In genomic region chr19:17402982-17403855, GRCh38 we compare ENCODE assay signal across 8 cellular contexts. TPM values are rescaled to one million over a fixed set of nuclear protein-coding genes. Genes with fewer than 3 reads are reported as not detected.
DNase-seq lines count a peak whose midpoint lies in the region; ATAC-seq and TF ChIP-seq lines count a peak whose summit lies in the region.

No MANE protein-coding gene starts in this region.

- H3K9me3 Mint-ChIP-seq in activated CD8-positive, alpha-beta T cell treated with anti-CD3 and anti-CD28 coated beads for 36 hours = no peaks in the 10 kb centered on the region

- H3K27me3 Mint-ChIP-seq in activated CD8-positive, alpha-beta T cell treated with anti-CD3 and anti-CD28 coated beads for 36 hours = no peaks in the 10 kb centered on the region

- no peaks in the 10 kb centered on the region for H3K27me3 ChIP-seq in WERI-Rb-1 (ENCODE audit: insufficient read depth, low read depth, severe bottlenecking)

- H3K27ac ChIP-seq in WERI-Rb-1 = no peak overlapping the region

- H3K9me3 ChIP-seq in WERI-Rb-1 (ENCODE audit: severe bottlenecking) = no peaks in the 10 kb centered on the region

- no peak overlapping the region for H3K4me3 ChIP-seq in WERI-Rb-1 (ENCODE audit: low read depth, low read length)

- intact Hi-C loops in left cardiac atrium (cut with DNase I) = no loop called here
- intact Hi-C loops in Right ventricle myocardium inferior (cut with DNase I) = no loop called here
- intact Hi-C loops in activated CD8-positive, alpha-beta T cell treated with anti-CD3 and anti-CD28 coated beads for 36 hours (cut with micrococcal nuclease) = loop anchor here (10.0 kb wide), 1 partner anchor 52 kb away; no protein-coding TSS in a partner anchor
- intact Hi-C loops in left ventricle myocardium superior (cut with micrococcal nuclease) = no loop called here

- CTCF ChIA-PET in activated CD8-positive, alpha-beta T cell treated with anti-CD3 and anti-CD28 coated beads for 36 hours (lab: Charles Lee) = interaction anchor here (0.6 to 1.4 kb wide), 5 partner anchors 10 to 92 kb away, joined by 3 to 4 read pairs (median 3); partner anchors contain the start of gene MVB12A

- POLR2A ChIA-PET in activated CD8-positive, alpha-beta T cell treated with anti-CD3 and anti-CD28 coated beads for 36 hours (lab: Charles Lee) = interaction anchor here (0.9 to 1.2 kb wide), 2 partner anchors 10 to 16 kb away, joined by 3 read pairs; partner anchors contain the start of genes CCDC194 and MVB12A

- TF ChIP-seq CTCF in activated CD8-positive, alpha-beta T cell treated with anti-CD3 and anti-CD28 coated beads for 36 hours (IDR thresholded peaks at IDR 0.05) = no peak
- TF ChIP-seq CTCF in WERI-Rb-1 (IDR thresholded peaks at IDR 0.05; ENCODE audit: low read depth, low read length) = no peak

- H3K4me1 Mint-ChIP-seq in activated CD8-positive, alpha-beta T cell treated with anti-CD3 and anti-CD28 coated beads for 36 hours (ENCODE audit: low read depth) = peaks cover 29% of the 10 kb centered on the region

- ATAC-seq in left cardiac atrium (peak; percentile 17 to 35), Right ventricle myocardium inferior (no peak), left ventricle myocardium superior (peak; percentile 6), HG02623 (IDR thresholded peaks at IDR 0.05; ENCODE audit: unreplicated experiment) (no peak), HG03342 (IDR thresholded peaks at IDR 0.05; ENCODE audit: unreplicated experiment) (no peak)
- ATAC-seq in activated CD8-positive, alpha-beta T cell treated with anti-CD3 and anti-CD28 coated beads for 36 hours = peak; percentile 64

- H3K4me3 Mint-ChIP-seq in activated CD8-positive, alpha-beta T cell treated with anti-CD3 and anti-CD28 coated beads for 36 hours = peak overlapping the region; percentile 95

- H3K27ac Mint-ChIP-seq in activated CD8-positive, alpha-beta T cell treated with anti-CD3 and anti-CD28 coated beads for 36 hours = peak overlapping the region; percentile 97

- H3K36me3 ChIP-seq in WERI-Rb-1 = no peaks in the 10 kb centered on the region

- H3K36me3 Mint-ChIP-seq in activated CD8-positive, alpha-beta T cell treated with anti-CD3 and anti-CD28 coated beads for 36 hours (ENCODE audit: low read depth) = peaks cover 38% of the 10 kb centered on the region

- DNase-seq in left cardiac atrium (peak; percentile 38), Right ventricle myocardium inferior (ENCODE audit: missing footprints) (no peak), left ventricle myocardium superior (no peak), WERI-Rb-1 (no peak)
- peak; percentile 61 for DNase-seq in activated CD8-positive, alpha-beta T cell treated with anti-CD3 and anti-CD28 coated beads for 36 hours
- peak; percentile 37 for DNase-seq in stimulated activated CD8-positive, alpha-beta memory T cell treated with anti-CD3 and anti-CD28 coated beads, Interleukin-15, amount 100 ng/mL, for 24 hours (ENCODE audit: low read depth)

RNA-seq across cellular contexts. Expression of gene BST2, which starts 2.2 kb away (rescaled TPM):
- total RNA-seq in left cardiac atrium = 10 to 100 TPM; 56.9 to 72.6 TPM
- total RNA-seq in Right ventricle myocardium inferior = 54.5 TPM
- total RNA-seq in activated CD8-positive, alpha-beta T cell treated with anti-CD3 and anti-CD28 coated beads for 36 hours = 10 to 100 TPM; 89.7 to 98.4 TPM
- total RNA-seq in left ventricle myocardium superior = 49.7 TPM

RNA-seq across cellular contexts. Expression of gene CCDC194, which starts 9.2 kb away (rescaled TPM):
- not detected for total RNA-seq in left cardiac atrium
- not detected for total RNA-seq in Right ventricle myocardium inferior
- 1 to 10 TPM in 1 of 2 experiments, under 1 TPM in 1; 0.78 to 1.3 TPM for total RNA-seq in activated CD8-positive, alpha-beta T cell treated with anti-CD3 and anti-CD28 coated beads for 36 hours
- not detected for total RNA-seq in left ventricle myocardium superior

RNA-seq across cellular contexts. Expression of gene MVB12A, which starts 16.6 kb away (rescaled TPM):
- 10 to 100 TPM; 22.6 to 24.8 TPM for total RNA-seq in left cardiac atrium
- 19.9 TPM for total RNA-seq in Right ventricle myocardium inferior
- total RNA-seq in activated CD8-positive, alpha-beta T cell treated with anti-CD3 and anti-CD28 coated beads for 36 hours = 10 to 100 TPM; 28.1 to 31.8 TPM
- 18.9 TPM for total RNA-seq in left ventricle myocardium superior

RNA-seq across cellular contexts. Expression of gene PLVAP, which starts 26.1 kb away (rescaled TPM):
- 100 to 1,000 TPM; 102 to 137 TPM for total RNA-seq in left cardiac atrium
- total RNA-seq in Right ventricle myocardium inferior = 29.0 TPM
- not detected for total RNA-seq in activated CD8-positive, alpha-beta T cell treated with anti-CD3 and anti-CD28 coated beads for 36 hours
- 22.9 TPM for total RNA-seq in left ventricle myocardium superior

RNA-seq across cellular contexts. Expression of gene TMEM221, which starts 45.2 kb away (rescaled TPM):
- under 1 TPM; 0.18 to 0.21 TPM for total RNA-seq in left cardiac atrium
- total RNA-seq in Right ventricle myocardium inferior = not detected
- total RNA-seq in activated CD8-positive, alpha-beta T cell treated with anti-CD3 and anti-CD28 coated beads for 36 hours = not detected
- total RNA-seq in left ventricle myocardium superior = not detected

Comparison
In these comparisons a context has a peak if more than half of its experiments do, and no peak if none do; other contexts are left out.
1. ATAC-seq: peak in left cardiac atrium (2 of 2), activated CD8-positive, alpha-beta T cell treated with anti-CD3 and anti-CD28 coated beads for 36 hours (single experiment) and left ventricle myocardium superior (single experiment); none in Right ventricle myocardium inferior (single experiment), HG02623 (single experiment) and HG03342 (single experiment).
2. DNase-seq: peak in left cardiac atrium (single experiment), activated CD8-positive, alpha-beta T cell treated with anti-CD3 and anti-CD28 coated beads for 36 hours (single experiment) and stimulated activated CD8-positive, alpha-beta memory T cell treated with anti-CD3 and anti-CD28 coated beads, Interleukin-15, amount 100 ng/mL, for 24 hours (single experiment); none in Right ventricle myocardium inferior (single experiment), left ventricle myocardium superior (single experiment) and WERI-Rb-1 (single experiment).